In genomic region chr11:8593935-8594909, GRCh38 we compare ENCODE assay signal across 8 cellular contexts. TPM values are rescaled to one million over a fixed set of nuclear protein-coding genes. Genes with fewer than 3 reads are reported as not detected.
A peak's percentile ranks its signal among the peaks of the same experiment; 100 is the strongest.
DNase-seq lines count a peak whose midpoint lies in the region; ATAC-seq and TF ChIP-seq lines count a peak whose summit lies in the region.

Gene STK33 (minus strand): TSS chr11:8594228. CDS start chr11:8474905, 119,323 bp downstream.

- TF ChIP-seq CTCF in OCI-LY1 (IDR thresholded peaks at IDR 0.05; ENCODE audit: low read length), result no peak
- no peak for TF ChIP-seq CTCF in mammary epithelial cell (conservative IDR thresholded peaks at IDR 0.05 in 1 of 2, IDR thresholded peaks at IDR 0.05 in 1 of 2; ENCODE audit: extremely low read depth in 1 of 2, insufficient read depth in 1 of 2, low read depth in 1 of 2, low read length in 2 of 2)

- BruUV-seq in mammary epithelial cell (replicated peaks; lab: Mats Ljungman, UMichigan), result no TSS peak

- H3K4me1 ChIP-seq in OCI-LY1 (ENCODE audit: insufficient read depth, low read length, severe bottlenecking), result peaks cover 9% of the 10 kb centered on the region
- H3K4me1 ChIP-seq in mammary epithelial cell (ENCODE audit: insufficient read depth, low read length), result peaks cover 6% of the 10 kb centered on the region

- H2AFZ ChIP-seq in OCI-LY1 (ENCODE audit: low read length) (no peak within 1 kb of the TSS), mammary epithelial cell (ENCODE audit: low read depth, low read length) (peak within 1 kb of the TSS; percentile 84)

- H3K9ac ChIP-seq in OCI-LY1 (ENCODE audit: low read length), result peak within 1 kb of the TSS; percentile 2; the same call in 1 of the 2 replicates
- H3K9ac ChIP-seq in mammary epithelial cell (ENCODE audit: insufficient read depth, low read length), result no peak within 1 kb of the TSS

- no peaks in the 10 kb centered on the region for H4K20me1 ChIP-seq in OCI-LY1 (ENCODE audit: insufficient read depth, low read length)
- no peaks in the 10 kb centered on the region for H4K20me1 ChIP-seq in mammary epithelial cell (ENCODE audit: insufficient read depth, low read length)

- peak within 1 kb of the TSS; percentile 66 for H3K4me2 ChIP-seq in OCI-LY1 (ENCODE audit: low read length)
- peak within 1 kb of the TSS; percentile 83 for H3K4me2 ChIP-seq in mammary epithelial cell (ENCODE audit: insufficient read depth, low read depth, low read length)

- no peaks in the 10 kb centered on the region for H3K36me3 ChIP-seq in OCI-LY1 (ENCODE audit: insufficient read depth, low read length)
- no peaks in the 10 kb centered on the region for H3K36me3 ChIP-seq in mammary epithelial cell (ENCODE audit: insufficient read depth, low read length)

- DNase-seq in EH (ENCODE audit: low read depth) (peak; percentile 31), mammary epithelial cell (no peak), left colon (peak; percentile 51 to 66)
- DNase-seq in stimulated activated CD4-positive, alpha-beta T cell treated with anti-CD3 and anti-CD28 coated beads, TNF-alpha, amount 100 ng/mL, for 48 hours (ENCODE audit: low read depth in 3 of 3), result peak in 2 of 3 donors; percentile 29 to 36

- no peak within 1 kb of the TSS for H3K27ac ChIP-seq in OCI-LY1 (ENCODE audit: low read depth, low read length, poor library complexity, severe bottlenecking)
- no peak within 1 kb of the TSS for H3K27ac ChIP-seq in mammary epithelial cell (ENCODE audit: insufficient read depth, low read depth, low read length)

- H3K4me3 ChIP-seq in OCI-LY1 (ENCODE audit: low read depth, low read length, poor library complexity, severe bottlenecking) (peak within 1 kb of the TSS; percentile 55), mammary epithelial cell (replicated peaks in 1 of 3; ENCODE audit: insufficient read depth in 1 of 3, low read depth in 2 of 3, low read length in 3 of 3) (peak within 1 kb of the TSS; percentile 16 to 44 (median 42))

- dilution Hi-C loops in mammary epithelial cell (cut with HindIII; ENCODE audit: low sequenced_read_pairs), result no loop called here

- H3K79me2 ChIP-seq in OCI-LY1 (ENCODE audit: insufficient read depth, low read length), result no peaks in the 10 kb centered on the region
- no peaks in the 10 kb centered on the region for H3K79me2 ChIP-seq in mammary epithelial cell (ENCODE audit: insufficient read depth, low read length)

- no peaks in the 10 kb centered on the region for H3K9me2 ChIP-seq in OCI-LY1 (ENCODE audit: low read depth, low read length)

- peak; percentile 88 for ATAC-seq in GM21360 (IDR thresholded peaks at IDR 0.05; ENCODE audit: unreplicated experiment)
- peak; percentile 87 for ATAC-seq in HG03571 (IDR thresholded peaks at IDR 0.05; ENCODE audit: unreplicated experiment)
- ATAC-seq in left colon, result peak; percentile 97
- ATAC-seq in HG03469 (IDR thresholded peaks at IDR 0.05; ENCODE audit: unreplicated experiment), result no peak

- intact Hi-C loops in mammary epithelial cell (cut with micrococcal nuclease), result no loop called here
- intact Hi-C loops in left colon (cut with DNase I, micrococcal nuclease), result no loop called here

- WGBS in mammary epithelial cell (ENCODE audit: low coverage, missing lambda C conversion rate), result 16% methylated on average over 30 of the region's 55 CpGs

- in situ Hi-C loops in mammary epithelial cell (cut with MboI; ENCODE audit: low sequenced_read_pairs in 2 of 2), result no loop called here

- H3F3A ChIP-seq in OCI-LY1 (ENCODE audit: insufficient read depth, low read length), result no peaks in the 10 kb centered on the region

- H3K9me3 ChIP-seq in OCI-LY1 (ENCODE audit: low read length) (no peaks in the 10 kb centered on the region), mammary epithelial cell (replicated peaks; ENCODE audit: insufficient read depth, low read length) (no peaks in the 10 kb centered on the region)

- H3K27me3 ChIP-seq in OCI-LY1 (ENCODE audit: insufficient read depth, low read length), result no peaks in the 10 kb centered on the region
- no peaks in the 10 kb centered on the region for H3K27me3 ChIP-seq in mammary epithelial cell (ENCODE audit: insufficient read depth, low read length)

- CTCF ChIA-PET in mammary epithelial cell (lab: Charles Lee; ENCODE audit: low non-redundant PET), result no interaction called here

RNA-seq across cellular contexts. Expression of gene STK33, which starts in this region (rescaled TPM):
- total RNA-seq in mammary epithelial cell (under 1 TPM in 1 of 2 donors, not detected in 1; 0.17 TPM), left colon (1 to 10 TPM; 1.2 to 3.2 TPM)
- 0.29 TPM for polyA plus RNA-seq in mammary epithelial cell
- not detected for polyA minus RNA-seq in mammary epithelial cell
